Comparison of ENCODE assay signal across 8 cellular contexts in genomic region chr16:31700200-31700529, GRCh38.
A peak's percentile ranks its signal among the peaks of the same experiment; 100 is the strongest.
DNase-seq lines count a peak whose midpoint lies in the region; ATAC-seq and TF ChIP-seq lines count a peak whose summit lies in the region.

No MANE protein-coding gene starts in this region.

- ATAC-seq in HG03139 (IDR thresholded peaks at IDR 0.05; ENCODE audit: unreplicated experiment), result peak; percentile 87
- no peak for ATAC-seq in T-cell (replicated peaks in 1 of 4)
- peak in 1 of 2 donors; percentile 78 for ATAC-seq in gastrocnemius medialis

- H3K27ac ChIP-seq in gastrocnemius medialis, result no peak overlapping the region

- H3K4me1 ChIP-seq in gastrocnemius medialis, result peaks cover 6% of the 10 kb centered on the region in 2 donors

- CTCF ChIA-PET in T-cell (lab: Charles Lee), result no interaction called here

- peaks cover 0 to 8% of the 10 kb centered on the region in 2 donors for H3K36me3 ChIP-seq in gastrocnemius medialis

- H3K9me3 Mint-ChIP-seq in activated naive CD4-positive, alpha-beta T cell treated with anti-CD3 and anti-CD28 coated beads, Interleukin-2, amount 50 U/mL, for 24 hours, result no peaks in the 10 kb centered on the region
- H3K9me3 Mint-ChIP-seq in T-cell, result no peaks in the 10 kb centered on the region

- intact Hi-C loops in gastrocnemius medialis (cut with DNase I; ENCODE audit: low total_unique reads), result loop anchor here (1.0 kb wide), 1 partner anchor 13 kb away; a partner anchor contains a TSS

- no peak for TF ChIP-seq POLR2A in gastrocnemius medialis (IDR thresholded peaks at IDR 0.05)

- in situ Hi-C loops in gastrocnemius medialis (cut with MboI; ENCODE audit: low sequenced_read_pairs in 4 of 4), result loop anchor here in 2 of 4 donors (25.0 kb wide), 1 partner anchor 188 kb away; the partner anchor contains the start of gene RUSF1 (in 2 of the 2)

- H3K4me1 Mint-ChIP-seq in activated naive CD4-positive, alpha-beta T cell treated with anti-CD3 and anti-CD28 coated beads, Interleukin-2, amount 50 U/mL, for 24 hours, result peaks cover 26% of the 10 kb centered on the region
- H3K4me1 Mint-ChIP-seq in T-cell, result peaks cover 23 to 41% (median 31%) of the 10 kb centered on the region in 3 donors

- H3K27ac Mint-ChIP-seq in activated naive CD4-positive, alpha-beta T cell treated with anti-CD3 and anti-CD28 coated beads, Interleukin-2, amount 50 U/mL, for 24 hours, result peak overlapping the region; percentile 84
- peak overlapping the region; percentile 59 to 90 for H3K27ac Mint-ChIP-seq in T-cell

- peaks cover 8% of the 10 kb centered on the region for H3K36me3 Mint-ChIP-seq in activated naive CD4-positive, alpha-beta T cell treated with anti-CD3 and anti-CD28 coated beads, Interleukin-2, amount 50 U/mL, for 24 hours
- H3K36me3 Mint-ChIP-seq in T-cell, result peaks cover 13% of the 10 kb centered on the region

- DNase-seq in activated naive CD4-positive, alpha-beta T cell treated with anti-CD3 and anti-CD28 coated beads, Interleukin-2, amount 50 U/mL, for 16 hours, result no peak
- DNase-seq in T-cell, result no peak
- DNase-seq in fibroblast of villous mesenchyme (ENCODE audit: low read depth), result no peak
- no peak for DNase-seq in gastrocnemius medialis
- DNase-seq in SIG-M5 (lab: John Stamatoyannopoulos, UW), result no peak
- no peak for DNase-seq in EL

- peak overlapping the region; percentile 88 for H3K4me3 Mint-ChIP-seq in activated naive CD4-positive, alpha-beta T cell treated with anti-CD3 and anti-CD28 coated beads, Interleukin-2, amount 50 U/mL, for 24 hours
- peak overlapping the region; percentile 89 for H3K4me3 Mint-ChIP-seq in T-cell

- TF ChIP-seq CTCF in fibroblast of villous mesenchyme (IDR thresholded peaks at IDR 0.05; ENCODE audit: insufficient read depth, low read depth, low read length) (no peak), gastrocnemius medialis (IDR thresholded peaks at IDR 0.05 in 4 of 5, conservative IDR thresholded peaks at IDR 0.05 in 1 of 5) (no peak)

- H3K9me3 ChIP-seq in gastrocnemius medialis, result no peaks in the 10 kb centered on the region

- no peaks in the 10 kb centered on the region for H3K27me3 Mint-ChIP-seq in activated naive CD4-positive, alpha-beta T cell treated with anti-CD3 and anti-CD28 coated beads, Interleukin-2, amount 50 U/mL, for 24 hours
- H3K27me3 Mint-ChIP-seq in T-cell, result no peaks in the 10 kb centered on the region

- H3K27me3 ChIP-seq in gastrocnemius medialis, result no peaks in the 10 kb centered on the region

- H3K4me3 ChIP-seq in fibroblast of villous mesenchyme (ENCODE audit: low read depth, low read length) (peak overlapping the region; percentile 86), gastrocnemius medialis (peak overlapping the region; percentile 58 to 89 (median 74))

- POLR2A ChIA-PET in T-cell (lab: Charles Lee), result no interaction called here
